20 cellular contexts compared by ENCODE assay signal in genomic region chr1:153570874-153571273, GRCh38. TPM values are rescaled to one million over a fixed set of nuclear protein-coding genes. Genes with fewer than 3 reads are reported as not detected.
"Had no signal": no experiment of that assay in that cellular context is flagged by ENCODE, and none has a peak within 500 bp of the region (broad histone marks: within the 10 kb centered on the region; RNA-seq: fewer than 3 reads in every experiment).

No MANE protein-coding gene starts in this region.

- DNase-seq: activated CD4-positive, alpha-beta T cell treated with anti-CD3 and anti-CD28 coated beads for 48 hours; activated CD8-positive, alpha-beta memory T cell treated with anti-CD3 and anti-CD28 coated beads for 24 hours; activated effector memory CD4-positive, alpha-beta T cell treated with Interleukin-2 at 50 U/mL for 16 hours; activated naive CD8-positive, alpha-beta T cell treated with anti-CD3 and anti-CD28 coated beads, Interleukin-2, amount 10 ng/mL, durations not matched to agents 7 days and 5 days; activated T-cell treated with anti-CD3 and anti-CD28 coated beads for 4 hours; glutamatergic neuron; mucosa of descending colon; naive thymus-derived CD8-positive, alpha-beta T cell; occipital lobe; sigmoid colon; stimulated activated CD4-positive, alpha-beta T cell treated with anti-CD3 and anti-CD28 coated beads, Interleukin-12 subunit alpha, Interleukin-12 subunit beta, amount 100 ng/mL, for 4 hours; stimulated activated CD4-positive, alpha-beta T cell treated with anti-CD3 and anti-CD28 coated beads, Interleukin-2, amount 100 ng/mL, for 48 hours; testis had no signal

- H3K27ac ChIP-seq: breast epithelium, esophagus muscularis mucosa, sigmoid colon, testis, VCaP had no signal

- H3K36me3 ChIP-seq: breast epithelium, esophagus muscularis mucosa, sigmoid colon had no signal

- H3K9me3 ChIP-seq: breast epithelium, esophagus muscularis mucosa, sigmoid colon, testis had no signal

- H3K4me3 ChIP-seq: breast epithelium, esophagus muscularis mucosa, mucosa of descending colon, sigmoid colon, testis had no signal

- H3K27me3 ChIP-seq: breast epithelium, esophagus muscularis mucosa, sigmoid colon, testis had no signal

- H3K36me3 Mint-ChIP-seq: activated naive CD8-positive, alpha-beta T cell treated with anti-CD3 and anti-CD28 coated beads, Interleukin-2, amount 10 ng/mL, durations not matched to agents 7 days and 5 days; naive thymus-derived CD8-positive, alpha-beta T cell had no signal

- H3K9me3 Mint-ChIP-seq: activated naive CD8-positive, alpha-beta T cell treated with anti-CD3 and anti-CD28 coated beads, Interleukin-2, amount 10 ng/mL, durations not matched to agents 7 days and 5 days; naive thymus-derived CD8-positive, alpha-beta T cell; stimulated activated naive CD8-positive, alpha-beta T cell treated with anti-CD3 and anti-CD28 coated beads, Interleukin-15, Interleukin-2, amounts not matched to agents 100 ng/mL and 50 ng/mL, for 24 hours had no signal

- H3K27ac Mint-ChIP-seq: stimulated activated naive CD8-positive, alpha-beta T cell treated with anti-CD3 and anti-CD28 coated beads, Interleukin-15, Interleukin-2, amounts not matched to agents 100 ng/mL and 50 ng/mL, for 24 hours had no signal

- H3K4me3 Mint-ChIP-seq: activated naive CD8-positive, alpha-beta T cell treated with anti-CD3 and anti-CD28 coated beads, Interleukin-2, amount 10 ng/mL, durations not matched to agents 7 days and 5 days; stimulated activated naive CD8-positive, alpha-beta T cell treated with anti-CD3 and anti-CD28 coated beads, Interleukin-15, Interleukin-2, amounts not matched to agents 100 ng/mL and 50 ng/mL, for 24 hours had no signal

RNA-seq across cellular contexts. Expression of gene S100A2, which starts 5.2 kb away (rescaled TPM):
- total RNA-seq: activated naive CD8-positive, alpha-beta T cell treated with anti-CD3 and anti-CD28 coated beads, Interleukin-2, amount 10 ng/mL, durations not matched to agents 7 days and 5 days; naive thymus-derived CD8-positive, alpha-beta T cell; occipital lobe had no signal
- polyA plus RNA-seq: naive thymus-derived CD8-positive, alpha-beta T cell had no signal

RNA-seq across cellular contexts. Expression of gene S100A3, which starts 21.8 kb away (rescaled TPM):
- total RNA-seq: activated naive CD8-positive, alpha-beta T cell treated with anti-CD3 and anti-CD28 coated beads, Interleukin-2, amount 10 ng/mL, durations not matched to agents 7 days and 5 days; naive thymus-derived CD8-positive, alpha-beta T cell; occipital lobe; testis had no signal
- polyA plus RNA-seq: naive thymus-derived CD8-positive, alpha-beta T cell had no signal

RNA-seq across cellular contexts. Expression of gene S100A5, which starts 30.1 kb away (rescaled TPM):
- total RNA-seq: breast epithelium, fibroblast of villous mesenchyme, lung microvascular endothelial cell, mucosa of descending colon, occipital lobe, pulmonary artery endothelial cell, sigmoid colon had no signal
- polyA plus RNA-seq: sigmoid colon had no signal
